In genomic region chr3:190566043-190566933, GRCh38 we compare ENCODE assay signal across 8 cellular contexts. TPM values are rescaled to one million over a fixed set of nuclear protein-coding genes. Genes with fewer than 3 reads are reported as not detected.
DNase-seq lines count a peak whose midpoint lies in the region; ATAC-seq and TF ChIP-seq lines count a peak whose summit lies in the region.

No MANE protein-coding gene starts in this region.

- 37 to 47% methylated on average over 6 of the region's 6 CpGs for WGBS in esophagus, 2 donors
- 63 to 69% methylated on average over 6 of the region's 6 CpGs for WGBS in testis, 2 donors

- H4K20me1 ChIP-seq in DND-41 (ENCODE audit: insufficient read depth, low read length): no peaks in the 10 kb centered on the region

- intact Hi-C loops in testis (cut with DNase I; ENCODE audit: low total_unique reads): no loop called here

- peak overlapping the region; percentile 12 for H2AFZ ChIP-seq in DND-41 (ENCODE audit: low read depth, low read length)

- peak overlapping the region; percentile 5; the same call in 1 of the 2 replicates for H3K9ac ChIP-seq in DND-41 (ENCODE audit: low read depth, low read length)

- no peak for TF ChIP-seq POLR2A in testis (IDR thresholded peaks at IDR 0.05)

- H3K4me2 ChIP-seq in DND-41 (ENCODE audit: insufficient read depth, low read length): peak overlapping the region; percentile 1; the same call in 1 of the 2 replicates

- DNase-seq in DND-41: peak; percentile 76
- peak; percentile 100 for DNase-seq in LHCN-M2 (ENCODE audit: low read depth)
- peak; percentile 29 to 32 for DNase-seq in activated CD4-positive, alpha-beta T cell treated with anti-CD3 and anti-CD28 coated beads for 4 hours
- peak; percentile 98 for DNase-seq in myocyte (ENCODE audit: low read depth)
- peak; percentile 77 for DNase-seq in testis

- H3K4me3 ChIP-seq in DND-41 (ENCODE audit: low read depth in 1 of 2, low read length in 2 of 2) (no peak overlapping the region), esophagus (ENCODE audit: low read depth in 1 of 2, low read length in 2 of 2) (no peak overlapping the region), testis (no peak overlapping the region)

- H3K9me3 ChIP-seq in DND-41 (ENCODE audit: insufficient read depth, low read length, severe bottlenecking): no peaks in the 10 kb centered on the region
- no peaks in the 10 kb centered on the region for H3K9me3 ChIP-seq in esophagus (ENCODE audit: control insufficient read depth in 2 of 2, insufficient read depth in 1 of 2, low read depth in 1 of 2, low read length in 1 of 2)
- no peaks in the 10 kb centered on the region for H3K9me3 ChIP-seq in testis

- peaks cover 15% of the 10 kb centered on the region for H3K36me3 ChIP-seq in DND-41 (ENCODE audit: insufficient read depth, low read length)
- H3K36me3 ChIP-seq in esophagus (ENCODE audit: control insufficient read depth in 2 of 2, insufficient read depth in 2 of 2, low read length in 1 of 2): no peaks in the 10 kb centered on the region
- no peaks in the 10 kb centered on the region for H3K36me3 ChIP-seq in testis (ENCODE audit: low read depth, missing control alignments)

- peak overlapping the region; percentile 56 for H3K27ac ChIP-seq in DND-41 (ENCODE audit: low read length)
- H3K27ac ChIP-seq in esophagus (ENCODE audit: low read depth in 2 of 2, low read length in 1 of 2): peak overlapping the region; percentile 48 to 79
- no peak overlapping the region for H3K27ac ChIP-seq in testis

- ATAC-seq in DND-41 (ENCODE audit: insufficient read depth, low read depth): peak; percentile 96
- ATAC-seq in GM21526 (IDR thresholded peaks at IDR 0.05; ENCODE audit: low FRiP score, unreplicated experiment): no peak
- ATAC-seq in GM19395 (IDR thresholded peaks at IDR 0.05; ENCODE audit: unreplicated experiment): no peak

- H3K79me2 ChIP-seq in DND-41 (ENCODE audit: insufficient read depth, low read length): 0 out of 2 replicates have a peak, but pooled peaks cover 5% of the 10 kb centered on the region

- TF ChIP-seq CTCF in DND-41 (IDR thresholded peaks at IDR 0.05; ENCODE audit: borderline replicate concordance, extremely low read depth, low read length, poor library complexity, severe bottlenecking) (peak; percentile 28), testis (IDR thresholded peaks at IDR 0.05) (no peak)

- H3K4me1 ChIP-seq in DND-41 (ENCODE audit: insufficient read depth, low read length) (peaks cover 17% of the 10 kb centered on the region), esophagus (ENCODE audit: control insufficient read depth in 2 of 2, insufficient read depth in 2 of 2, low read length in 1 of 2) (peaks cover 0 to 3% of the 10 kb centered on the region in 2 donors), testis (no peaks in the 10 kb centered on the region)

- H3K27me3 ChIP-seq in DND-41 (ENCODE audit: insufficient read depth, low read length, poor library complexity) (no peaks in the 10 kb centered on the region), esophagus (ENCODE audit: control insufficient read depth in 1 of 2, insufficient read depth in 2 of 2, low read length in 2 of 2) (no peaks in the 10 kb centered on the region), testis (no peaks in the 10 kb centered on the region)

RNA-seq across cellular contexts. Expression of gene IL1RAP, which starts 52.4 kb away (rescaled TPM):
- 8.0 and 8.8 TPM in 2 replicates for total RNA-seq in LHCN-M2 (2014; rRNA removed)
- 3.3 TPM for polyA plus RNA-seq in LHCN-M2 (2012)
- 10 to 100 TPM in 1 of 2 donors, 1 to 10 TPM in 1; 5.9 to 14.5 TPM for polyA plus RNA-seq in esophagus
- 6.0 and 8.4 TPM in 2 replicates for total RNA-seq in myocyte
- 21.9 TPM for polyA plus RNA-seq in myocyte (2012)
- total RNA-seq in testis: 1 to 10 TPM; 1.7 to 3.2 TPM
- polyA plus RNA-seq in testis (ENCODE audit: insufficient read depth, low read depth, low replicate concordance): 2.1 TPM

Comparison
In these comparisons a context has a peak if more than half of its experiments do, and no peak if none do; other contexts are left out.
1. DNase-seq: peak in every context shown above with its lines; median percentile 100 in LHCN-M2; 98 in myocyte; 77 in testis; 76 in DND-41; 30 in activated CD4-positive, alpha-beta T cell treated with anti-CD3 and anti-CD28 coated beads for 4 hours.
2. H3K27ac ChIP-seq: peak in DND-41 (single experiment) and esophagus (2 of 2); none in testis (0 of 2).